ENCODE assay signal across 16 cellular contexts in the genomic region with DNA sequence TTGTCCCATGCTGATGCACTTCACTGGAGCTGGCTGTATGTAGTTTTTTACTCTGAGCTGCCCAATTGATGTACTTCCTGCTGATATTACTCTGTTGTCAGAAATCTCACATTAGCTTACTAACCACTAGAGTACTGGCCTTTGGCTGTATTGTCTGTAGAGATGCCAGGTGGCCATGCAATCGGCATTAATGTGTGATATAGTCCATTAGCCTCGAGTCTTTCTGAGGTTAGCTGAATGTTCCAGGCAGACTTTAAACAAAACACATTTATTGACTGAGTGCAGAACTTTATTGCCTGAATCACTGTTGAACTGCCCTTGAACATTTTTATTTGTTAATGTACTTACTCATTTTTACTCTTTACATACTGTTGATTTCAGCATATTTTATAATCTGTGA.
"Had no signal": no experiment of that assay in that cellular context is flagged by ENCODE, and none has a peak within 500 bp of the region (broad histone marks: within the 10 kb centered on the region; RNA-seq: fewer than 3 reads in every experiment).

No MANE protein-coding gene starts in this region.

- H3K4me1 ChIP-seq: esophagus muscularis mucosa, left lung, tibial nerve, vagina had no signal

- H3K36me3 ChIP-seq: esophagus muscularis mucosa, left lung, neutrophil, tibial nerve, vagina had no signal

- H3K27me3 ChIP-seq: esophagus muscularis mucosa, left lung, neutrophil, tibial nerve, vagina had no signal

- H3K9me3 ChIP-seq: esophagus muscularis mucosa, left lung, neutrophil, tibial nerve, vagina had no signal

- H3K4me3 ChIP-seq: coronary artery, esophagus muscularis mucosa, left lung, skin epidermis, tibial nerve, vagina had no signal

- DNase-seq: activated CD4-positive, alpha-beta memory T cell treated with anti-CD3 and anti-CD28 coated beads, Interleukin-2, amount 10 ng/mL, durations not matched to agents 7 days and 5 days; activated CD4-positive, alpha-beta T cell treated with anti-CD3 and anti-CD28 coated beads for 4 hours; activated naive CD4-positive, alpha-beta T cell treated with anti-CD3 and anti-CD28 coated beads, Interleukin-2, amount 10 ng/mL, durations not matched to agents 7 days and 5 days; activated T-cell treated with anti-CD3 and anti-CD28 coated beads, Interleukin-2, amount 50 U/mL, for 24 hours; central memory CD4-positive, alpha-beta T cell; left lung; naive thymus-derived CD8-positive, alpha-beta T cell; right cardiac atrium; stimulated activated CD4-positive, alpha-beta T cell treated with anti-CD3 and anti-CD28 coated beads, Interleukin-4, amount 100 ng/mL, for 24 hours; stimulated activated naive CD4-positive, alpha-beta T cell had no signal

- ATAC-seq: naive thymus-derived CD8-positive, alpha-beta T cell; right cardiac atrium had no signal

- H3K27ac ChIP-seq: coronary artery, esophagus muscularis mucosa, left lung, neutrophil, skin epidermis, tibial nerve, vagina had no signal
